In genomic region chr16:89246903-89247733, GRCh38 we compare ENCODE assay signal across 8 cellular contexts. TPM values are rescaled to one million over a fixed set of nuclear protein-coding genes. Genes with fewer than 3 reads are reported as not detected.
DNase-seq lines count a peak whose midpoint lies in the region; ATAC-seq and TF ChIP-seq lines count a peak whose summit lies in the region.

No MANE protein-coding gene starts in this region.

- no peaks in the 10 kb centered on the region for H3K36me3 ChIP-seq in right lobe of liver

- H3K4me3 ChIP-seq in GM12875 (ENCODE audit: low read depth, low read length) (peak overlapping the region; percentile 48), right lobe of liver (peak overlapping the region; percentile 45 to 60 (median 51))

- intact Hi-C loops in right lobe of liver (cut with DNase I): no loop called here

- peaks cover 0 to 5% (median 0%) of the 10 kb centered on the region in 4 donors for H3K4me1 ChIP-seq in right lobe of liver

- peak; percentile 71 for DNase-seq in NCI-H345 (lab: John Stamatoyannopoulos, UW)
- peak; percentile 93 to 95 for DNase-seq in activated CD4-positive, alpha-beta T cell treated with anti-CD3 and anti-CD28 coated beads, Interleukin-2, amount 50 U/mL, for 48 hours
- peak; percentile 33 to 82 for DNase-seq in dermis microvascular lymphatic vessel endothelial cell (ENCODE audit: low read depth in 2 of 2)
- peak; percentile 95 to 96 (median 95) for DNase-seq in right lobe of liver
- DNase-seq in stimulated activated CD4-positive, alpha-beta T cell treated with anti-CD3 and anti-CD28 coated beads, Interleukin-2, amount 100 ng/mL, for 48 hours: peak; percentile 99 to 100
- DNase-seq in KG1 (lab: John Stamatoyannopoulos, UW): no peak

- H3K27ac ChIP-seq in right lobe of liver: no peak overlapping the region

- peak; percentile 65 for ATAC-seq in HG02885 (IDR thresholded peaks at IDR 0.05; ENCODE audit: poor library complexity, unreplicated experiment)
- ATAC-seq in right lobe of liver: peak; percentile 97 to 99 (median 98)

- no peak for TF ChIP-seq POLR2A in right lobe of liver (IDR thresholded peaks at IDR 0.05)

- under 1% methylated on average over 22 of the region's 78 CpGs for WGBS in right lobe of liver (ENCODE audit: insufficient coverage, low coverage, low lambda C conversion rate, missing lambda C conversion rate)

- H3K9me3 ChIP-seq in right lobe of liver: no peaks in the 10 kb centered on the region

- H3K27me3 ChIP-seq in right lobe of liver: no peaks in the 10 kb centered on the region

- TF ChIP-seq CTCF in GM12875 (IDR thresholded peaks at IDR 0.05; ENCODE audit: borderline replicate concordance, insufficient read depth, low read depth, low read length): no peak
- no peak for TF ChIP-seq CTCF in right lobe of liver (IDR thresholded peaks at IDR 0.05)

RNA-seq across cellular contexts. Expression of gene ZNF778, which starts 29.6 kb away (rescaled TPM):
- total RNA-seq in dermis microvascular lymphatic vessel endothelial cell: 8.1 and 11.9 TPM in 2 replicates
- total RNA-seq in right lobe of liver: 10 to 100 TPM in 1 of 6 experiments, 1 to 10 TPM in 5; 2.3 to 11.2 (median 3.1) TPM

RNA-seq across cellular contexts. Expression of gene SLC22A31, which starts 46.8 kb away (rescaled TPM):
- total RNA-seq in dermis microvascular lymphatic vessel endothelial cell: under 0.01 TPM in 1 of 2 replicates, not detected in the other
- 10 to 100 TPM in 2 of 6 experiments, 1 to 10 TPM in 1, under 1 TPM in 1, not detected in 2; 0.19 to 19.3 (median 6.8) TPM for total RNA-seq in right lobe of liver
